In genomic region chr5:72608297-72608696, GRCh38 we compare ENCODE assay signal across 17 cellular contexts.
A peak's percentile ranks its signal among the peaks of the same experiment; 100 is the strongest.
DNase-seq lines count a peak whose midpoint lies in the region; ATAC-seq and TF ChIP-seq lines count a peak whose summit lies in the region.
"Had no signal": no experiment of that assay in that cellular context is flagged by ENCODE, and none has a peak within 500 bp of the region (broad histone marks: within the 10 kb centered on the region; RNA-seq: fewer than 3 reads in every experiment).

No MANE protein-coding gene starts in this region.

- peak overlapping the region in 39 of 59 donors; percentile 10 to 78 (median 52) for H3K27ac ChIP-seq in dorsolateral prefrontal cortex
- H3K27ac ChIP-seq: colonic mucosa, gastrocnemius medialis, RWPE1 had no signal

- DNase-seq in BE2C (peak; percentile 81), NCI-H446 (lab: John Stamatoyannopoulos, UW) (peak; percentile 52 to 83), dorsolateral prefrontal cortex (peak in 9 of 10 donors; percentile 42 to 87 (median 65)), neural crest cell (ENCODE audit: low read depth, low spot score) (no peak), SIG-M5 treated with dmso at 0.1 percent for 504 hours (lab: John Stamatoyannopoulos, UW; ENCODE audit: unreplicated experiment) (no peak), HFFc6 (no peak)
- no peak for DNase-seq in stimulated activated CD4-positive, alpha-beta T cell treated with anti-CD3 and anti-CD28 coated beads, Interleukin-1b, Interleukin-23, amount 100 ng/mL, for 48 hours
- DNase-seq: activated CD8-positive, alpha-beta memory T cell treated with anti-CD3 and anti-CD28 coated beads for 24 hours; activated naive CD4-positive, alpha-beta T cell treated with anti-CD3 and anti-CD28 coated beads, Interleukin-2, amount 10 ng/mL, durations not matched to agents 7 days and 5 days; AML-193; colonic mucosa; gastrocnemius medialis; left cardiac atrium; NCI-H2171; stimulated activated CD8-positive, alpha-beta memory T cell treated with anti-CD3 and anti-CD28 coated beads, Interleukin-4, amount 100 ng/mL, for 48 hours had no signal

- TF ChIP-seq CTCF in BE2C (IDR thresholded peaks at IDR 0.05; ENCODE audit: low read depth, low read length), result no peak
- TF ChIP-seq CTCF in dorsolateral prefrontal cortex (IDR thresholded peaks at IDR 0.05 in 54 of 56, conservative IDR thresholded peaks at IDR 0.05 in 2 of 56; ENCODE audit: low read depth in 1 of 56, partially characterized antibody in 56 of 56), result peak in 13 of 56 donors; percentile 3 to 31 (median 15)
- no peak for TF ChIP-seq CTCF in neural crest cell (conservative IDR thresholded peaks at IDR 0.05)
- TF ChIP-seq CTCF in HFFc6 (IDR thresholded peaks at IDR 0.05), result no peak

- H3K27me3 Mint-ChIP-seq in neural crest cell (ENCODE audit: low read depth) (no peaks in the 10 kb centered on the region), HFFc6 (ENCODE audit: insufficient read depth) (no peaks in the 10 kb centered on the region; the same call in 1 of the 2 replicates)

- no peak for ATAC-seq in GM21390 (IDR thresholded peaks at IDR 0.05; ENCODE audit: unreplicated experiment)
- ATAC-seq: gastrocnemius medialis had no signal

- H3K4me3 Mint-ChIP-seq in neural crest cell (no peak overlapping the region), HFFc6 (no peak overlapping the region)
- H3K4me3 Mint-ChIP-seq: activated naive CD4-positive, alpha-beta T cell treated with anti-CD3 and anti-CD28 coated beads, Interleukin-2, amount 10 ng/mL, durations not matched to agents 7 days and 5 days had no signal

- peaks cover 22% of the 10 kb centered on the region for H3K4me1 Mint-ChIP-seq in neural crest cell
- peaks cover 31% of the 10 kb centered on the region for H3K4me1 Mint-ChIP-seq in HFFc6 (ENCODE audit: low read depth)
- H3K4me1 Mint-ChIP-seq: activated naive CD4-positive, alpha-beta T cell treated with anti-CD3 and anti-CD28 coated beads, Interleukin-2, amount 10 ng/mL, durations not matched to agents 7 days and 5 days had no signal

- H3K27ac Mint-ChIP-seq in neural crest cell (ENCODE audit: unreplicated experiment) (peak overlapping the region; percentile 45), HFFc6 (no peak overlapping the region)
- H3K27ac Mint-ChIP-seq: activated naive CD4-positive, alpha-beta T cell treated with anti-CD3 and anti-CD28 coated beads, Interleukin-2, amount 10 ng/mL, durations not matched to agents 7 days and 5 days had no signal

- H3K4me1 ChIP-seq in BE2C, result peaks cover 30% of the 10 kb centered on the region

- H3K9me3 Mint-ChIP-seq in neural crest cell (no peaks in the 10 kb centered on the region), HFFc6 (no peaks in the 10 kb centered on the region)
- H3K9me3 Mint-ChIP-seq: activated naive CD4-positive, alpha-beta T cell treated with anti-CD3 and anti-CD28 coated beads, Interleukin-2, amount 10 ng/mL, durations not matched to agents 7 days and 5 days had no signal

- no peaks in the 10 kb centered on the region for H3K36me3 ChIP-seq in BE2C
- H3K36me3 ChIP-seq: colonic mucosa, gastrocnemius medialis had no signal

- H3K36me3 Mint-ChIP-seq in neural crest cell (ENCODE audit: low read depth) (no peaks in the 10 kb centered on the region), HFFc6 (ENCODE audit: low read depth) (no peaks in the 10 kb centered on the region)
- H3K36me3 Mint-ChIP-seq: activated naive CD4-positive, alpha-beta T cell treated with anti-CD3 and anti-CD28 coated beads, Interleukin-2, amount 10 ng/mL, durations not matched to agents 7 days and 5 days had no signal

- no peak overlapping the region for H3K4me3 ChIP-seq in BE2C (ENCODE audit: low read depth, low read length)
- H3K4me3 ChIP-seq in dorsolateral prefrontal cortex, result peak overlapping the region in 2 of 59 donors; percentile 15 to 23
- H3K4me3 ChIP-seq: colonic mucosa, gastrocnemius medialis had no signal

- H3K9me3 ChIP-seq in BE2C, result no peaks in the 10 kb centered on the region
- H3K9me3 ChIP-seq: colonic mucosa, gastrocnemius medialis had no signal

- no peaks in the 10 kb centered on the region for H3K27me3 ChIP-seq in BE2C
- H3K27me3 ChIP-seq in dorsolateral prefrontal cortex, result no peaks in the 10 kb centered on the region
- H3K27me3 ChIP-seq: colonic mucosa, gastrocnemius medialis had no signal

- intact Hi-C loops in dorsolateral prefrontal cortex (cut with DNase I), result loop anchor here (5.0 to 10.0 kb wide), 2 partner anchors 46 to 237 kb away; no protein-coding TSS in a partner anchor

Comparison
In these comparisons a context has a peak if more than half of its experiments do, and no peak if none do; other contexts are left out.
1. DNase-seq: peak in BE2C (single experiment), NCI-H446 (2 of 2) and dorsolateral prefrontal cortex (9 of 10); none in neural crest cell (single experiment), stimulated activated CD4-positive, alpha-beta T cell treated with anti-CD3 and anti-CD28 coated beads, Interleukin-1b, Interleukin-23, amount 100 ng/mL, for 48 hours (single experiment), SIG-M5 treated with dmso at 0.1 percent for 504 hours (single experiment) and HFFc6 (single experiment).